9 cellular contexts compared by ENCODE assay signal in the genomic region with DNA sequence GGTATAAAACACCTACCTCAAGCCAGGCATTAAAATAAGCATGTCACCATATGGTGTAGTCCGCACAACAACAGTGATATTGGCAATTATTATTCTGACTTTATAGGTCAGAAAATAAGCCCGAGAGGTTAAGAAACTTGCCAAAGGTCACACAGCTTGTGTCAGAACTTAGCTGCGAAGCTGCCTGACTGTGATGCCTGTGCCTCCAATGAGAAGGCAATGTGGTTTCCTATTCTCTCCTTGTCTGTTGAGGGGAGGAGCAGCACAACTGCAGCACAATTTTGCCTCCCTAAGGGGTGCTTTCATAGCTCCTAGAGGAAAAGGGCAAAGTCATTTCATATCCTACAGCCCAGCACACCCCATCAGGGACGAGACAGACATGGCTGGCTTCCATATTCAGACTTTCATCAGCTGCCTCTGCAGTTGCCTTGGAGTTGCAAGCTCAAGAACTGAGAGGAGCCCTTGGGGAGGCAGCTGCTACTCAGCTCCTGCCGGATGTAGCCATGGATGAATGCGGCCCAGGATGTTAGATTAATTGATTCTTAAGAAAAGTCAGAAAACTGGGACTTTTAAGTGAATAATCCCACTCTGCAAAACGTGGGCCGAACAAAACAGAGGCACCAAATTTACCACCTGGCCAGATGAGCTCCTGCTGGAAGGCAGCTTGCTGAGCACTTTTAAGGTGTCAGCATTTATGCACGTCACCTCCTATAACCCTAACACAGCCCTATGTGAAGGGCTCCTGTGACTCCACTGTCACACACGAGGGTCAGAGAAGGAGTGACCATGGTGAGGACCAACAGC. TPM values are rescaled to one million over a fixed set of nuclear protein-coding genes. Genes with fewer than 3 reads are reported as not detected.
A peak's percentile ranks its signal among the peaks of the same experiment; 100 is the strongest.
DNase-seq lines count a peak whose midpoint lies in the region; ATAC-seq and TF ChIP-seq lines count a peak whose summit lies in the region.
"Had no signal": no experiment of that assay in that cellular context is flagged by ENCODE, and none has a peak within 500 bp of the region (broad histone marks: within the 10 kb centered on the region; RNA-seq: fewer than 3 reads in every experiment).

No MANE protein-coding gene starts in this region.

- intact Hi-C loops in MCF 10A (cut with micrococcal nuclease) = loop anchor here (1.0 to 5.0 kb wide), 8 partner anchors 40 to 478 kb away; a partner anchor contains a TSS
- intact Hi-C loops in mammary epithelial cell (cut with micrococcal nuclease) = loop anchor here (1.0 to 10.0 kb wide), 7 partner anchors 74 to 938 kb away; a partner anchor contains a TSS
- intact Hi-C loops in left ventricle myocardium superior (cut with micrococcal nuclease) = loop anchor here (2.0 kb wide), 1 partner anchor 480 kb away; no protein-coding TSS in a partner anchor
- intact Hi-C loops in thyroid gland (cut with DNase I) = loop anchor here (2.0 to 10.0 kb wide), 2 partner anchors 68 to 480 kb away; no protein-coding TSS in a partner anchor

- H3K27me3 ChIP-seq in mammary epithelial cell (ENCODE audit: insufficient read depth, low read length) (no peaks in the 10 kb centered on the region), WERI-Rb-1 (ENCODE audit: insufficient read depth, low read depth, severe bottlenecking) (no peaks in the 10 kb centered on the region), thyroid gland (no peaks in the 10 kb centered on the region)

- 91% methylated on average over 10 of the region's 10 CpGs for WGBS in mammary epithelial cell (ENCODE audit: low coverage, missing lambda C conversion rate)
- WGBS in thyroid gland, 2 donors = 72% methylated on average over 10 of the region's 10 CpGs

- TF ChIP-seq POLR2A in thyroid gland (IDR thresholded peaks at IDR 0.05) = no peak

- peak overlapping the region; percentile 19 for H3K27ac Mint-ChIP-seq in MCF 10A (ENCODE audit: low read depth, unreplicated experiment)

- H3K4me3 Mint-ChIP-seq in MCF 10A (ENCODE audit: unreplicated experiment) = no peak overlapping the region

- DNase-seq in MCF 10A (ENCODE audit: unreplicated experiment) (no peak), mammary epithelial cell (no peak), WERI-Rb-1 (peak; percentile 15), left ventricle myocardium superior (no peak), thyroid gland (no peak), NCI-H1105 (lab: John Stamatoyannopoulos, UW) (no peak)
- no peak for DNase-seq in stimulated activated CD4-positive, alpha-beta T cell treated with anti-CD3 and anti-CD28 coated beads, Interleukin-1b, Interleukin-23, amount 100 ng/mL, for 48 hours

- H3K36me3 ChIP-seq in mammary epithelial cell (ENCODE audit: insufficient read depth, low read length) = no peaks in the 10 kb centered on the region
- H3K36me3 ChIP-seq in WERI-Rb-1 = peaks cover 9% of the 10 kb centered on the region
- H3K36me3 ChIP-seq in thyroid gland = peaks cover 0 to 8% of the 10 kb centered on the region in 2 donors

- H3K4me1 Mint-ChIP-seq in MCF 10A (ENCODE audit: insufficient read depth, unreplicated experiment) = peaks cover 45% of the 10 kb centered on the region

- dilution Hi-C loops in mammary epithelial cell (cut with HindIII; ENCODE audit: low sequenced_read_pairs) = loop anchor here (5.0 kb wide), 2 partner anchors 40 to 480 kb away; a partner anchor contains a TSS

- H3K27ac ChIP-seq in mammary epithelial cell (ENCODE audit: insufficient read depth, low read depth, low read length) = no peak overlapping the region
- H3K27ac ChIP-seq in WERI-Rb-1 = peak overlapping the region; percentile 91
- peak overlapping the region; percentile 41 to 74 (median 67) for H3K27ac ChIP-seq in thyroid gland
- H3K27ac ChIP-seq: PC-9 had no signal

- H3K9ac ChIP-seq in mammary epithelial cell (ENCODE audit: insufficient read depth, low read length) = no peak overlapping the region

- H3K79me2 ChIP-seq in mammary epithelial cell (ENCODE audit: insufficient read depth, low read length) = no peaks in the 10 kb centered on the region

- H3K27me3 Mint-ChIP-seq in MCF 10A (ENCODE audit: insufficient read depth, unreplicated experiment) = no peaks in the 10 kb centered on the region

- H3K4me1 ChIP-seq in mammary epithelial cell (ENCODE audit: insufficient read depth, low read length) (peaks cover 38% of the 10 kb centered on the region), thyroid gland (peaks cover 12 to 33% of the 10 kb centered on the region in 2 donors)

- TF ChIP-seq CTCF in MCF 10A (IDR thresholded peaks at IDR 0.05; ENCODE audit: unreplicated experiment) (no peak), mammary epithelial cell (conservative IDR thresholded peaks at IDR 0.05 in 1 of 2, IDR thresholded peaks at IDR 0.05 in 1 of 2; ENCODE audit: extremely low read depth in 1 of 2, insufficient read depth in 1 of 2, low read depth in 1 of 2, low read length in 2 of 2) (no peak), WERI-Rb-1 (IDR thresholded peaks at IDR 0.05; ENCODE audit: low read depth, low read length) (no peak), thyroid gland (IDR thresholded peaks at IDR 0.05) (no peak)

- H3K4me3 ChIP-seq in mammary epithelial cell (replicated peaks in 1 of 3; ENCODE audit: insufficient read depth in 1 of 3, low read depth in 2 of 3, low read length in 3 of 3) = no peak overlapping the region
- H3K4me3 ChIP-seq in WERI-Rb-1 (ENCODE audit: low read depth, low read length) = no peak overlapping the region; the same call in 1 of the 2 replicates
- no peak overlapping the region for H3K4me3 ChIP-seq in thyroid gland (replicated peaks in 1 of 3)
- H3K4me3 ChIP-seq: PC-9 had no signal

- H3K9me3 Mint-ChIP-seq in MCF 10A (ENCODE audit: unreplicated experiment) = no peaks in the 10 kb centered on the region

- no peak overlapping the region for H2AFZ ChIP-seq in mammary epithelial cell (ENCODE audit: low read depth, low read length)
- H2AFZ ChIP-seq: PC-9 had no signal

- peaks cover 28% of the 10 kb centered on the region for H3K36me3 Mint-ChIP-seq in MCF 10A (ENCODE audit: insufficient read depth, unreplicated experiment)

- ATAC-seq in left ventricle myocardium superior (peak; percentile 16), GM21619 (IDR thresholded peaks at IDR 0.05; ENCODE audit: unreplicated experiment) (no peak)

- H3K4me2 ChIP-seq in mammary epithelial cell (ENCODE audit: insufficient read depth, low read depth, low read length) = no peak overlapping the region
- H3K4me2 ChIP-seq: PC-9 had no signal

- BruUV-seq in MCF 10A (replicated peaks; lab: Mats Ljungman, UMichigan) = no TSS peak
- no TSS peak for BruUV-seq in mammary epithelial cell (replicated peaks; lab: Mats Ljungman, UMichigan)

- H3K9me3 ChIP-seq in mammary epithelial cell (replicated peaks; ENCODE audit: insufficient read depth, low read length) (no peaks in the 10 kb centered on the region), WERI-Rb-1 (ENCODE audit: severe bottlenecking) (no peaks in the 10 kb centered on the region), thyroid gland (no peaks in the 10 kb centered on the region)

- in situ Hi-C loops in mammary epithelial cell (cut with MboI; ENCODE audit: low sequenced_read_pairs in 2 of 2) = loop anchor here in 1 of 2 donors (10.0 kb wide), 1 partner anchor 468 kb away; no protein-coding TSS in a partner anchor

- POLR2A ChIA-PET in MCF 10A (lab: Yijun Ruan, JAX) = interaction anchor here (0.6 to 1.9 kb wide), 7 partner anchors 31 to 477 kb away, joined by 3 to 12 read pairs (median 4); a partner anchor contains a TSS

- CTCF ChIA-PET in MCF 10A (lab: Yijun Ruan, JAX) (interaction anchor here (0.5 to 7.6 kb wide), 49 partner anchors 8 to 1637 kb away, joined by 3 to 62 read pairs (median 4); no protein-coding TSS in a partner anchor), mammary epithelial cell (lab: Charles Lee; ENCODE audit: low non-redundant PET) (interaction anchor here (0.6 to 1.3 kb wide), 6 partner anchors 38 to 479 kb away, joined by 3 to 10 read pairs (median 4); no protein-coding TSS in a partner anchor)

- no peaks in the 10 kb centered on the region for H4K20me1 ChIP-seq in mammary epithelial cell (ENCODE audit: insufficient read depth, low read length)

RNA-seq across cellular contexts. Expression of a gene that starts 38.5 kb away (rescaled TPM):
- total RNA-seq in MCF 10A (2022) (25.7 and 29.4 TPM in 2 replicates), mammary epithelial cell (1 to 10 TPM; 2.4 to 2.5 TPM), left ventricle myocardium superior (2.1 TPM), thyroid gland (100 to 1,000 TPM in 2 of 4 donors, 10 to 100 TPM in 2; 84.0 to 130 (median 101) TPM)
- 1.2 TPM for polyA plus RNA-seq in mammary epithelial cell
- 7.8 TPM for polyA minus RNA-seq in mammary epithelial cell
